Comparison of ENCODE assay signal across 19 cellular contexts in the genomic region with DNA sequence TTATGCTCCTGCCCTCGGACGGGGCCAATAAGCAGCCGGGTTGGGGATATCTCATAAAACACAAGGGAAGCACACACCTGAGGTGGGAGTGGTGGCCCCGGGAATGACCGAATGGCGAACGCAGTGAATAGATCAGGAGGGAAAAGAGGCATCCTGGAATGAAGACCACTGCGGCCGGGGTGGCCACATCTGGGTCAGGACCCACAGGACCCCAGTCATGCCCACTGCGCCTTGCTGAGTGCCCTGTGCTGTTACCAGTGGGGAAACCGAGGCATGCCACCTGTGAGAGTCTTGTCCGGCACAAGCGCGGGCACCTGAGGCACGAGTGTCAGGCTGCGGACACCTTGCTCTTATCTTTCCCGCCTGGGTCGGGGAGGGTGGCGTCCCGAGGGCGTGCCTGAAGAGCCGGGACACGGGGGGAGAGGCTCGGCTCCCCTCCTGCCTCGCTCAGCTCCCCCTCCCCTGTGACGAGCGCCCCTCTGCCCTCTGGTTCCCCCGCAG. TPM values are rescaled to one million over a fixed set of nuclear protein-coding genes. Genes with fewer than 3 reads are reported as not detected.
DNase-seq lines count a peak whose midpoint lies in the region; ATAC-seq and TF ChIP-seq lines count a peak whose summit lies in the region.
"Had no signal": no experiment of that assay in that cellular context is flagged by ENCODE, and none has a peak within 500 bp of the region (broad histone marks: within the 10 kb centered on the region; RNA-seq: fewer than 3 reads in every experiment).

No MANE protein-coding gene starts in this region.

- peak overlapping the region; percentile 55 to 84 (median 70) for H3K27ac Mint-ChIP-seq in CD4-positive, alpha-beta memory T cell
- H3K27ac Mint-ChIP-seq in activated naive CD8-positive, alpha-beta T cell treated with anti-CD3 and anti-CD28 coated beads for 36 hours: no peak overlapping the region
- peak overlapping the region; percentile 20 for H3K27ac Mint-ChIP-seq in memory B cell

- peaks cover 32% of the 10 kb centered on the region for H3K4me1 ChIP-seq in A673 (ENCODE audit: insufficient read depth, low read length, poor library complexity, severe bottlenecking)
- H3K4me1 ChIP-seq in CD4-positive, alpha-beta memory T cell (ENCODE audit: insufficient read depth, low read length): peaks cover 64% of the 10 kb centered on the region

- no peak for DNase-seq in A673 (ENCODE audit: low spot score)
- DNase-seq in CD4-positive, alpha-beta memory T cell: no peak
- DNase-seq in activated naive CD8-positive, alpha-beta T cell treated with anti-CD3 and anti-CD28 coated beads for 36 hours: no peak
- DNase-seq in memory B cell (ENCODE audit: low spot score in 2 of 2): no peak
- DNase-seq in NCI-H1092 (lab: John Stamatoyannopoulos, UW): no peak
- DNase-seq: AML-193, DMS53, hypothalamus, Karpas-422, left colon, NCI-H1417, NCI-H2227 treated with DMSO at 0.1 percent for 48 hours, SIG-M5, substantia nigra had no signal

- peak overlapping the region; percentile 37 for H3K27ac ChIP-seq in A673 (ENCODE audit: low read depth, low read length, poor library complexity, severe bottlenecking)
- peak overlapping the region; percentile 64 for H3K27ac ChIP-seq in CD4-positive, alpha-beta memory T cell (ENCODE audit: low read depth, low read length)
- H3K27ac ChIP-seq: prostate gland had no signal

- CTCF ChIA-PET in A673 (lab: Charles Lee): no interaction called here
- CTCF ChIA-PET in CD4-positive, alpha-beta memory T cell (lab: Charles Lee; ENCODE audit: partially characterized antibody): interaction anchor here (1.4 to 2.0 kb wide), 2 partner anchors 11 to 21 kb away, joined by 4 to 11 read pairs; no protein-coding TSS in a partner anchor

- no peaks in the 10 kb centered on the region for H3K27me3 Mint-ChIP-seq in CD4-positive, alpha-beta memory T cell
- H3K27me3 Mint-ChIP-seq in activated naive CD8-positive, alpha-beta T cell treated with anti-CD3 and anti-CD28 coated beads for 36 hours: peaks cover 8% of the 10 kb centered on the region
- peaks cover 11% of the 10 kb centered on the region for H3K27me3 Mint-ChIP-seq in memory B cell

- H3K27me3 ChIP-seq in A673 (replicated peaks; ENCODE audit: insufficient read depth, low read depth, low read length, poor library complexity): no peaks in the 10 kb centered on the region
- H3K27me3 ChIP-seq in CD4-positive, alpha-beta memory T cell (ENCODE audit: insufficient read depth, low read length): no peaks in the 10 kb centered on the region

- ATAC-seq in memory B cell (ENCODE audit: low read depth): no peak
- no peak for ATAC-seq in HG02840 (IDR thresholded peaks at IDR 0.05; ENCODE audit: low FRiP score, unreplicated experiment)
- no peak for ATAC-seq in HG03045 (IDR thresholded peaks at IDR 0.05; ENCODE audit: unreplicated experiment)
- ATAC-seq in HG03039 (IDR thresholded peaks at IDR 0.05; ENCODE audit: unreplicated experiment): no peak
- ATAC-seq: left colon had no signal

- TF ChIP-seq CTCF in A673 (conservative IDR thresholded peaks at IDR 0.05; ENCODE audit: low read depth, low read length): no peak

- intact Hi-C loops in A673 (cut with micrococcal nuclease; ENCODE audit: unreplicated experiment): no loop called here
- intact Hi-C loops in CD4-positive, alpha-beta memory T cell (cut with micrococcal nuclease): loop anchor here (5.0 kb wide), 1 partner anchor 95 kb away; no protein-coding TSS in a partner anchor

- H3K4me3 Mint-ChIP-seq in CD4-positive, alpha-beta memory T cell: peak overlapping the region; percentile 51 to 89 (median 73)
- peak overlapping the region; percentile 85 for H3K4me3 Mint-ChIP-seq in activated naive CD8-positive, alpha-beta T cell treated with anti-CD3 and anti-CD28 coated beads for 36 hours
- H3K4me3 Mint-ChIP-seq in memory B cell: no peak overlapping the region

- no peaks in the 10 kb centered on the region for H3K9me3 ChIP-seq in A673 (ENCODE audit: low read depth, low read length, poor library complexity, severe bottlenecking)
- no peaks in the 10 kb centered on the region for H3K9me3 ChIP-seq in CD4-positive, alpha-beta memory T cell (ENCODE audit: control insufficient read depth in 1 of 2, low read length in 2 of 2)
- H3K9me3 ChIP-seq: prostate gland had no signal

- no peaks in the 10 kb centered on the region for H3K36me3 ChIP-seq in A673 (ENCODE audit: insufficient read depth, low read length, poor library complexity, severe bottlenecking)
- no peaks in the 10 kb centered on the region for H3K36me3 ChIP-seq in CD4-positive, alpha-beta memory T cell (ENCODE audit: insufficient read depth, low read length)
- H3K36me3 ChIP-seq: prostate gland had no signal

- H3K9me3 Mint-ChIP-seq in CD4-positive, alpha-beta memory T cell: no peaks in the 10 kb centered on the region
- H3K9me3 Mint-ChIP-seq in activated naive CD8-positive, alpha-beta T cell treated with anti-CD3 and anti-CD28 coated beads for 36 hours: peaks cover 2% of the 10 kb centered on the region
- H3K9me3 Mint-ChIP-seq in memory B cell: no peaks in the 10 kb centered on the region

- POLR2A ChIA-PET in A673 (lab: Charles Lee; ENCODE audit: low non-redundant PET): no interaction called here
- POLR2A ChIA-PET in CD4-positive, alpha-beta memory T cell (lab: Charles Lee; ENCODE audit: partially characterized antibody): interaction anchor here (1.2 kb wide), 1 partner anchor 12 kb away, joined by 4 read pairs; no protein-coding TSS in a partner anchor

- peaks cover 22 to 54% (median 38%) of the 10 kb centered on the region in 4 donors for H3K4me1 Mint-ChIP-seq in CD4-positive, alpha-beta memory T cell
- peaks cover 33% of the 10 kb centered on the region for H3K4me1 Mint-ChIP-seq in activated naive CD8-positive, alpha-beta T cell treated with anti-CD3 and anti-CD28 coated beads for 36 hours
- H3K4me1 Mint-ChIP-seq in memory B cell: peaks cover 20% of the 10 kb centered on the region

- peaks cover 0 to 1% of the 10 kb centered on the region in 2 donors for H3K36me3 Mint-ChIP-seq in CD4-positive, alpha-beta memory T cell
- H3K36me3 Mint-ChIP-seq in activated naive CD8-positive, alpha-beta T cell treated with anti-CD3 and anti-CD28 coated beads for 36 hours: peaks cover 9% of the 10 kb centered on the region
- H3K36me3 Mint-ChIP-seq in memory B cell: no peaks in the 10 kb centered on the region

- H3K4me3 ChIP-seq in A673 (ENCODE audit: low read depth, low read length, poor library complexity, severe bottlenecking): no peak overlapping the region
- peak overlapping the region in 1 of 2 donors; percentile 68 for H3K4me3 ChIP-seq in CD4-positive, alpha-beta memory T cell (ENCODE audit: low read length in 2 of 2)
- H3K4me3 ChIP-seq: prostate gland had no signal

- no TSS peak for BruUV-seq in A673 (replicated peaks; lab: Mats Ljungman, UMichigan)

RNA-seq across cellular contexts. Expression of gene PDCD1, which starts 1.6 kb away (rescaled TPM):
- total RNA-seq in A673 (2021): 0.34 and 0.35 TPM in 2 replicates
- total RNA-seq in CD4-positive, alpha-beta memory T cell: 1 to 10 TPM; 5.9 to 6.2 TPM
- 10 to 100 TPM in 1 of 2 donors, 1 to 10 TPM in 1; 5.2 to 12.4 TPM for polyA plus RNA-seq in CD4-positive, alpha-beta memory T cell
- total RNA-seq in activated naive CD8-positive, alpha-beta T cell treated with anti-CD3 and anti-CD28 coated beads for 36 hours: 10 to 100 TPM; 24.3 TPM

RNA-seq across cellular contexts. Expression of gene RTP5, which starts 12.4 kb away (rescaled TPM):
- 0.20 TPM in 1 of 2 replicates, not detected in the other for total RNA-seq in A673 (2021)
- under 1 TPM in 1 of 2 experiments, not detected in 1; 0.28 TPM for total RNA-seq in CD4-positive, alpha-beta memory T cell
- not detected for polyA plus RNA-seq in CD4-positive, alpha-beta memory T cell
- under 1 TPM in 1 of 2 experiments, not detected in 1; 0.20 TPM for total RNA-seq in activated naive CD8-positive, alpha-beta T cell treated with anti-CD3 and anti-CD28 coated beads for 36 hours
- total RNA-seq: left colon had no signal

RNA-seq across cellular contexts. Expression of gene NEU4, which starts 48.1 kb away (rescaled TPM):
- 38.5 and 48.4 TPM in 2 replicates for total RNA-seq in A673 (2021)
- under 1 TPM in 1 of 2 experiments, not detected in 1; 0.14 TPM for total RNA-seq in CD4-positive, alpha-beta memory T cell
- 1 to 10 TPM in 1 of 2 donors, not detected in 1; 1.3 TPM for polyA plus RNA-seq in CD4-positive, alpha-beta memory T cell
- under 1 TPM; 0.08 to 0.40 TPM for total RNA-seq in activated naive CD8-positive, alpha-beta T cell treated with anti-CD3 and anti-CD28 coated beads for 36 hours
- total RNA-seq: activated CD8-positive, alpha-beta memory T cell treated with anti-CD3 and anti-CD28 coated beads for 36 hours had no signal

Comparison
In these comparisons a context has a peak if more than half of its experiments do, and no peak if none do; other contexts are left out.
1. RNA of gene NEU4, which starts 48.1 kb away (total RNA-seq): 38.5 to 48.4 TPM in A673; 0.08 to 0.40 TPM in activated naive CD8-positive, alpha-beta T cell treated with anti-CD3 and anti-CD28 coated beads for 36 hours and 0.14 TPM in CD4-positive, alpha-beta memory T cell; every median in the first group is over 10 times any median in the second.